Comparison of ENCODE assay signal across 8 cellular contexts in genomic region chr2:152335016-152335850, GRCh38. TPM values are rescaled to one million over a fixed set of nuclear protein-coding genes. Genes with fewer than 3 reads are reported as not detected.
A peak's percentile ranks its signal among the peaks of the same experiment; 100 is the strongest.
DNase-seq lines count a peak whose midpoint lies in the region; ATAC-seq and TF ChIP-seq lines count a peak whose summit lies in the region.

FMNL2 (plus strand) TSS chr2:152335174.

- peaks cover 22% of the 10 kb centered on the region for H3K27me3 ChIP-seq in CD4-positive, CD25-positive, alpha-beta regulatory T cell (ENCODE audit: control insufficient read depth, insufficient read depth, low read length)

- peak in 2 of 3 donors; percentile 12 to 31 for DNase-seq in CD4-positive, CD25-positive, alpha-beta regulatory T cell
- peak; percentile 46 for DNase-seq in GM19238 (ENCODE audit: insufficient read length, low spot score)
- peak; percentile 75 to 84 for DNase-seq in NCI-H524 (lab: John Stamatoyannopoulos, UW)
- peak; percentile 52 for DNase-seq in activated CD4-positive, alpha-beta memory T cell treated with anti-CD3 and anti-CD28 coated beads, Interleukin-2, amount 10 ng/mL, durations not matched to agents 7 days and 5 days
- DNase-seq in epithelial cell of proximal tubule (ENCODE audit: low read depth): no peak
- peak; percentile 70 to 87 for DNase-seq in mesothelial cell of epicardium (ENCODE audit: low spot score in 2 of 2, unreplicated experiment in 2 of 2)
- peak; percentile 27 to 32 for DNase-seq in stimulated activated CD8-positive, alpha-beta memory T cell treated with anti-CD3 and anti-CD28 coated beads, Interleukin-7, amount 100 ng/mL, for 48 hours (ENCODE audit: extremely low read depth in 1 of 2, low read depth in 1 of 2)

- H3K27ac ChIP-seq in CD4-positive, CD25-positive, alpha-beta regulatory T cell (ENCODE audit: insufficient read depth, low read length, poor library complexity, severe bottlenecking): no peak within 1 kb of the TSS

- H3K4me3 ChIP-seq in CD4-positive, CD25-positive, alpha-beta regulatory T cell (ENCODE audit: low read depth, low read length): no peak within 1 kb of the TSS
- H3K4me3 ChIP-seq in epithelial cell of proximal tubule (ENCODE audit: low read depth, low read length): peak within 1 kb of the TSS; percentile 87

- H3K27ac Mint-ChIP-seq in CD4-positive, CD25-positive, alpha-beta regulatory T cell: no peak within 1 kb of the TSS
- H3K27ac Mint-ChIP-seq in activated CD4-positive, alpha-beta memory T cell treated with anti-CD3 and anti-CD28 coated beads, Interleukin-2, amount 10 ng/mL, durations not matched to agents 7 days and 5 days: no peak within 1 kb of the TSS
- H3K27ac Mint-ChIP-seq in mesothelial cell of epicardium: peak within 1 kb of the TSS; percentile 89

- POLR2A ChIA-PET in activated CD4-positive, alpha-beta memory T cell treated with anti-CD3 and anti-CD28 coated beads, Interleukin-2, amount 10 ng/mL, durations not matched to agents 7 days and 5 days (lab: Charles Lee): no interaction called here

- TF ChIP-seq CTCF in epithelial cell of proximal tubule (conservative IDR thresholded peaks at IDR 0.05; ENCODE audit: low read depth, low read length): peak; percentile 5
- TF ChIP-seq CTCF in mesothelial cell of epicardium (IDR thresholded peaks at IDR 0.05; ENCODE audit: unreplicated experiment): no peak

- H3K9me3 ChIP-seq in CD4-positive, CD25-positive, alpha-beta regulatory T cell (ENCODE audit: control insufficient read depth in 2 of 2, low read length in 2 of 2): no peaks in the 10 kb centered on the region

- peak; percentile 26 to 48 for ATAC-seq in CD4-positive, CD25-positive, alpha-beta regulatory T cell (ENCODE audit: low read depth in 2 of 2)
- ATAC-seq in HG03342 (IDR thresholded peaks at IDR 0.05; ENCODE audit: unreplicated experiment): peak; percentile 85

- no peaks in the 10 kb centered on the region for H3K36me3 Mint-ChIP-seq in CD4-positive, CD25-positive, alpha-beta regulatory T cell
- no peaks in the 10 kb centered on the region for H3K36me3 Mint-ChIP-seq in activated CD4-positive, alpha-beta memory T cell treated with anti-CD3 and anti-CD28 coated beads, Interleukin-2, amount 10 ng/mL, durations not matched to agents 7 days and 5 days (ENCODE audit: low read depth)
- H3K36me3 Mint-ChIP-seq in mesothelial cell of epicardium: no peaks in the 10 kb centered on the region

- H3K9me3 Mint-ChIP-seq in CD4-positive, CD25-positive, alpha-beta regulatory T cell: peaks cover 0 to 3% (median 0%) of the 10 kb centered on the region in 7 donors
- H3K9me3 Mint-ChIP-seq in activated CD4-positive, alpha-beta memory T cell treated with anti-CD3 and anti-CD28 coated beads, Interleukin-2, amount 10 ng/mL, durations not matched to agents 7 days and 5 days: no peaks in the 10 kb centered on the region
- H3K9me3 Mint-ChIP-seq in mesothelial cell of epicardium: no peaks in the 10 kb centered on the region

- peaks cover 0 to 14% (median 5%) of the 10 kb centered on the region in 4 donors for H3K4me1 Mint-ChIP-seq in CD4-positive, CD25-positive, alpha-beta regulatory T cell
- H3K4me1 Mint-ChIP-seq in activated CD4-positive, alpha-beta memory T cell treated with anti-CD3 and anti-CD28 coated beads, Interleukin-2, amount 10 ng/mL, durations not matched to agents 7 days and 5 days: peaks cover 12% of the 10 kb centered on the region
- H3K4me1 Mint-ChIP-seq in mesothelial cell of epicardium: peaks cover 38% of the 10 kb centered on the region

- H3K4me1 ChIP-seq in CD4-positive, CD25-positive, alpha-beta regulatory T cell (ENCODE audit: control insufficient read depth, insufficient read depth, low read length, poor library complexity, severe bottlenecking): peaks cover 14% of the 10 kb centered on the region

- CTCF ChIA-PET in activated CD4-positive, alpha-beta memory T cell treated with anti-CD3 and anti-CD28 coated beads, Interleukin-2, amount 10 ng/mL, durations not matched to agents 7 days and 5 days (lab: Charles Lee): no interaction called here

- no peaks in the 10 kb centered on the region for H3K36me3 ChIP-seq in CD4-positive, CD25-positive, alpha-beta regulatory T cell (ENCODE audit: control insufficient read depth, insufficient read depth, low read length)

- peaks cover 55% of the 10 kb centered on the region for H3K27me3 Mint-ChIP-seq in CD4-positive, CD25-positive, alpha-beta regulatory T cell
- H3K27me3 Mint-ChIP-seq in activated CD4-positive, alpha-beta memory T cell treated with anti-CD3 and anti-CD28 coated beads, Interleukin-2, amount 10 ng/mL, durations not matched to agents 7 days and 5 days: peaks cover 50% of the 10 kb centered on the region
- no peaks in the 10 kb centered on the region for H3K27me3 Mint-ChIP-seq in mesothelial cell of epicardium (ENCODE audit: low read depth)

- peak within 1 kb of the TSS; percentile 21 to 84 (median 80) for H3K4me3 Mint-ChIP-seq in CD4-positive, CD25-positive, alpha-beta regulatory T cell
- peak within 1 kb of the TSS; percentile 69 for H3K4me3 Mint-ChIP-seq in activated CD4-positive, alpha-beta memory T cell treated with anti-CD3 and anti-CD28 coated beads, Interleukin-2, amount 10 ng/mL, durations not matched to agents 7 days and 5 days
- H3K4me3 Mint-ChIP-seq in mesothelial cell of epicardium: peak within 1 kb of the TSS; percentile 90

RNA-seq across cellular contexts. Expression of gene FMNL2, which starts in this region (rescaled TPM):
- 0.30 TPM for total RNA-seq in CD4-positive, CD25-positive, alpha-beta regulatory T cell
- polyA plus RNA-seq in CD4-positive, CD25-positive, alpha-beta regulatory T cell: under 1 TPM in 3 of 4 donors, not detected in 1; 0.07 to 0.21 (median 0.07) TPM
- total RNA-seq in activated CD4-positive, alpha-beta memory T cell treated with anti-CD3 and anti-CD28 coated beads, Interleukin-2, amount 10 ng/mL, durations not matched to agents 7 days and 5 days: 1 to 10 TPM; 1.0 to 1.1 TPM
- total RNA-seq in epithelial cell of proximal tubule (25.6 and 29.7 TPM in 2 replicates), mesothelial cell of epicardium (50.2 to 52.6 TPM (median 51.5 TPM) in 3 replicates)

Comparison
In these comparisons a context has a peak if more than half of its experiments do, and no peak if none do; other contexts are left out.
1. RNA of gene FMNL2 (total RNA-seq): 50.2 to 52.6 TPM in mesothelial cell of epicardium and 25.6 to 29.7 TPM in epithelial cell of proximal tubule; 1.0 to 1.1 TPM in activated CD4-positive, alpha-beta memory T cell treated with anti-CD3 and anti-CD28 coated beads, Interleukin-2, amount 10 ng/mL, durations not matched to agents 7 days and 5 days and 0.30 TPM in CD4-positive, CD25-positive, alpha-beta regulatory T cell (single experiment); every median in the first group is over 10 times any median in the second.
2. Peak in DNase-seq and ATAC-seq in CD4-positive, CD25-positive, alpha-beta regulatory T cell; RNA of the gene not detected or under 1 TPM.
3. Peak in every context shown above with its lines, with median percentiles within 50 percentile points of each other: H3K4me3 Mint-ChIP-seq.